Comparison of ENCODE assay signal across 1 cellular context in the genomic region with DNA sequence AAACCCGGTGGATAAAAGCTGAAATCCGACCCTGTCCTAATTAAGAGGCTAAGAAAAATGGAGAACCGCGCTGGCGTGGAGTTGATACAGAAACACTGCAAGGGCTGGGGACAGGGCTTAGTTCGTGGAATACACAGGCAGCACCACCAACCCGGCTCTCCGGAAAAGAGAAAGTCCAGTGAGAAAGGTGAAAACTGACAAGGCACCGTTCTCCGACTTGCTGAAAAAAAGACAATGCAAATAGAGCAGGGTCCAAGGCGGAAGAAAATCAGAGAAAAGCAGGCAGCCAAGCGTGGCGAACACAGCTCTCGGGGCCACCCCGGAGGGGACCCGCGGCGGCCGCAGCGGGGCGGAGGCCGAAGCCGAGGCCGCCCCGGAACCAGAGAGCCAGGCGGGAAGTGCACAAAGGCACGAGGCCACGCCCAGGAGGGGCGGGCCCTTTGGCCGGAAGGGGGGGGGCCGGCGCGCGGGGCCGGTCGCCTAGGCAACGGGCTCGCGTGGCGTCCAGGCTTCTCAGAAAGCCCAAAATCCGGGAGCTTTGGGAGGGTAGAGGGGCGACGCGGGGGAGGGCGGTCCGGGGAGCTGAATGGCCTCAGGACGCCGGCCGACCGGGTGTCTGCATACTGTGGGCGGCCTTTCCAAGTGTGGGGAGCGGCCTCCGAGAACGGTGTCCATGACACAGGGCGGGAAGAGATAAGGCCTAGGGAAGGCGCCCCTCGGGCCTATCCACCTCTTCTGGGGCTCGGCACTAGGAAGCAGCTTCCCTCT.
TF ChIP-seq lines count a peak whose summit lies in the region.

No MANE protein-coding gene starts in this region.

TF ChIP-seq in HepG2, 621 proteins besides CTCF, POLR2A, EP300 and RAD21 (continued from another document and continues in another):
- TF ChIP-seq POLR2AphosphoS2 (IDR thresholded peaks at IDR 0.05; ENCODE audit: low read depth, low read length) = no peak
- no peak for TF ChIP-seq NONO (IDR thresholded peaks at IDR 0.05)
- peak; percentile 76 for TF ChIP-seq NONO (CRISPR knock-in tag; conservative IDR thresholded peaks at IDR 0.05)
- TF ChIP-seq, protein P1, sequence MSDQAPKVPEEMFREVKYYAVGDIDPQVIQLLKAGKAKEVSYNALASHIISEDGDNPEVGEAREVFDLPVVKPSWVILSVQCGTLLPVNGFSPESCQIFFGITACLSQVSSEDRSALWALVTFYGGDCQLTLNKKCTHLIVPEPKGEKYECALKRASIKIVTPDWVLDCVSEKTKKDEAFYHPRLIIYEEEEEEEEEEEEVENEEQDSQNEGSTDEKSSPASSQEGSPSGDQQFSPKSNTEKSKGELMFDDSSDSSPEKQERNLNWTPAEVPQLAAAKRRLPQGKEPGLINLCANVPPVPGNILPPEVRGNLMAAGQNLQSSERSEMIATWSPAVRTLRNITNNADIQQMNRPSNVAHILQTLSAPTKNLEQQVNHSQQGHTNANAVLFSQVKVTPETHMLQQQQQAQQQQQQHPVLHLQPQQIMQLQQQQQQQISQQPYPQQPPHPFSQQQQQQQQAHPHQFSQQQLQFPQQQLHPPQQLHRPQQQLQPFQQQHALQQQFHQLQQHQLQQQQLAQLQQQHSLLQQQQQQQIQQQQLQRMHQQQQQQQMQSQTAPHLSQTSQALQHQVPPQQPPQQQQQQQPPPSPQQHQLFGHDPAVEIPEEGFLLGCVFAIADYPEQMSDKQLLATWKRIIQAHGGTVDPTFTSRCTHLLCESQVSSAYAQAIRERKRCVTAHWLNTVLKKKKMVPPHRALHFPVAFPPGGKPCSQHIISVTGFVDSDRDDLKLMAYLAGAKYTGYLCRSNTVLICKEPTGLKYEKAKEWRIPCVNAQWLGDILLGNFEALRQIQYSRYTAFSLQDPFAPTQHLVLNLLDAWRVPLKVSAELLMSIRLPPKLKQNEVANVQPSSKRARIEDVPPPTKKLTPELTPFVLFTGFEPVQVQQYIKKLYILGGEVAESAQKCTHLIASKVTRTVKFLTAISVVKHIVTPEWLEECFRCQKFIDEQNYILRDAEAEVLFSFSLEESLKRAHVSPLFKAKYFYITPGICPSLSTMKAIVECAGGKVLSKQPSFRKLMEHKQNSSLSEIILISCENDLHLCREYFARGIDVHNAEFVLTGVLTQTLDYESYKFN (CRISPR knock-in tag; conservative IDR thresholded peaks at IDR 0.05) = peak; percentile 42; the same call in 1 of the 2 replicates
- TF ChIP-seq ZMAT3 (CRISPR knock-in tag; conservative IDR thresholded peaks at IDR 0.05) = peak; percentile 30; the same call in 1 of the 2 replicates
- TF ChIP-seq TSC22D2 (CRISPR knock-in tag; IDR thresholded peaks at IDR 0.05; ENCODE audit: borderline replicate concordance) = no peak
- no peak for TF ChIP-seq ZFP36L2 (CRISPR knock-in tag; IDR thresholded peaks at IDR 0.05)
- no peak for TF ChIP-seq SCMH1 (CRISPR knock-in tag; IDR thresholded peaks at IDR 0.05; ENCODE audit: borderline replicate concordance)
- TF ChIP-seq, protein P2, sequence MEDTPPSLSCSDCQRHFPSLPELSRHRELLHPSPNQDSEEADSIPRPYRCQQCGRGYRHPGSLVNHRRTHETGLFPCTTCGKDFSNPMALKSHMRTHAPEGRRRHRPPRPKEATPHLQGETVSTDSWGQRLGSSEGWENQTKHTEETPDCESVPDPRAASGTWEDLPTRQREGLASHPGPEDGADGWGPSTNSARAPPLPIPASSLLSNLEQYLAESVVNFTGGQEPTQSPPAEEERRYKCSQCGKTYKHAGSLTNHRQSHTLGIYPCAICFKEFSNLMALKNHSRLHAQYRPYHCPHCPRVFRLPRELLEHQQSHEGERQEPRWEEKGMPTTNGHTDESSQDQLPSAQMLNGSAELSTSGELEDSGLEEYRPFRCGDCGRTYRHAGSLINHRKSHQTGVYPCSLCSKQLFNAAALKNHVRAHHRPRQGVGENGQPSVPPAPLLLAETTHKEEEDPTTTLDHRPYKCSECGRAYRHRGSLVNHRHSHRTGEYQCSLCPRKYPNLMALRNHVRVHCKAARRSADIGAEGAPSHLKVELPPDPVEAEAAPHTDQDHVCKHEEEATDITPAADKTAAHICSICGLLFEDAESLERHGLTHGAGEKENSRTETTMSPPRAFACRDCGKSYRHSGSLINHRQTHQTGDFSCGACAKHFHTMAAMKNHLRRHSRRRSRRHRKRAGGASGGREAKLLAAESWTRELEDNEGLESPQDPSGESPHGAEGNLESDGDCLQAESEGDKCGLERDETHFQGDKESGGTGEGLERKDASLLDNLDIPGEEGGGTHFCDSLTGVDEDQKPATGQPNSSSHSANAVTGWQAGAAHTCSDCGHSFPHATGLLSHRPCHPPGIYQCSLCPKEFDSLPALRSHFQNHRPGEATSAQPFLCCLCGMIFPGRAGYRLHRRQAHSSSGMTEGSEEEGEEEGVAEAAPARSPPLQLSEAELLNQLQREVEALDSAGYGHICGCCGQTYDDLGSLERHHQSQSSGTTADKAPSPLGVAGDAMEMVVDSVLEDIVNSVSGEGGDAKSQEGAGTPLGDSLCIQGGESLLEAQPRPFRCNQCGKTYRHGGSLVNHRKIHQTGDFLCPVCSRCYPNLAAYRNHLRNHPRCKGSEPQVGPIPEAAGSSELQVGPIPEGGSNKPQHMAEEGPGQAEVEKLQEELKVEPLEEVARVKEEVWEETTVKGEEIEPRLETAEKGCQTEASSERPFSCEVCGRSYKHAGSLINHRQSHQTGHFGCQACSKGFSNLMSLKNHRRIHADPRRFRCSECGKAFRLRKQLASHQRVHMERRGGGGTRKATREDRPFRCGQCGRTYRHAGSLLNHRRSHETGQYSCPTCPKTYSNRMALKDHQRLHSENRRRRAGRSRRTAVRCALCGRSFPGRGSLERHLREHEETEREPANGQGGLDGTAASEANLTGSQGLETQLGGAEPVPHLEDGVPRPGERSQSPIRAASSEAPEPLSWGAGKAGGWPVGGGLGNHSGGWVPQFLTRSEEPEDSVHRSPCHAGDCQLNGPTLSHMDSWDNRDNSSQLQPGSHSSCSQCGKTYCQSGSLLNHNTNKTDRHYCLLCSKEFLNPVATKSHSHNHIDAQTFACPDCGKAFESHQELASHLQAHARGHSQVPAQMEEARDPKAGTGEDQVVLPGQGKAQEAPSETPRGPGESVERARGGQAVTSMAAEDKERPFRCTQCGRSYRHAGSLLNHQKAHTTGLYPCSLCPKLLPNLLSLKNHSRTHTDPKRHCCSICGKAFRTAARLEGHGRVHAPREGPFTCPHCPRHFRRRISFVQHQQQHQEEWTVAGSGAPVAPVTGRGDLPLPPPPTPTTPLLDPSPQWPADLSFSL (CRISPR knock-in tag; IDR thresholded peaks at IDR 0.05) = no peak
- TF ChIP-seq MXD4 (CRISPR knock-in tag; IDR thresholded peaks at IDR 0.05) = peak; percentile 61; the same call in 1 of the 2 replicates
- TF ChIP-seq ETV5 (CRISPR knock-in tag; IDR thresholded peaks at IDR 0.05; ENCODE audit: borderline replicate concordance) = peak; percentile 77; the same call in 1 of the 2 replicates
- TF ChIP-seq ZFX (CRISPR knock-in tag; IDR thresholded peaks at IDR 0.05; ENCODE audit: low read depth) = peak; percentile 41; the same call in 1 of the 2 replicates
- TF ChIP-seq, protein P3, sequence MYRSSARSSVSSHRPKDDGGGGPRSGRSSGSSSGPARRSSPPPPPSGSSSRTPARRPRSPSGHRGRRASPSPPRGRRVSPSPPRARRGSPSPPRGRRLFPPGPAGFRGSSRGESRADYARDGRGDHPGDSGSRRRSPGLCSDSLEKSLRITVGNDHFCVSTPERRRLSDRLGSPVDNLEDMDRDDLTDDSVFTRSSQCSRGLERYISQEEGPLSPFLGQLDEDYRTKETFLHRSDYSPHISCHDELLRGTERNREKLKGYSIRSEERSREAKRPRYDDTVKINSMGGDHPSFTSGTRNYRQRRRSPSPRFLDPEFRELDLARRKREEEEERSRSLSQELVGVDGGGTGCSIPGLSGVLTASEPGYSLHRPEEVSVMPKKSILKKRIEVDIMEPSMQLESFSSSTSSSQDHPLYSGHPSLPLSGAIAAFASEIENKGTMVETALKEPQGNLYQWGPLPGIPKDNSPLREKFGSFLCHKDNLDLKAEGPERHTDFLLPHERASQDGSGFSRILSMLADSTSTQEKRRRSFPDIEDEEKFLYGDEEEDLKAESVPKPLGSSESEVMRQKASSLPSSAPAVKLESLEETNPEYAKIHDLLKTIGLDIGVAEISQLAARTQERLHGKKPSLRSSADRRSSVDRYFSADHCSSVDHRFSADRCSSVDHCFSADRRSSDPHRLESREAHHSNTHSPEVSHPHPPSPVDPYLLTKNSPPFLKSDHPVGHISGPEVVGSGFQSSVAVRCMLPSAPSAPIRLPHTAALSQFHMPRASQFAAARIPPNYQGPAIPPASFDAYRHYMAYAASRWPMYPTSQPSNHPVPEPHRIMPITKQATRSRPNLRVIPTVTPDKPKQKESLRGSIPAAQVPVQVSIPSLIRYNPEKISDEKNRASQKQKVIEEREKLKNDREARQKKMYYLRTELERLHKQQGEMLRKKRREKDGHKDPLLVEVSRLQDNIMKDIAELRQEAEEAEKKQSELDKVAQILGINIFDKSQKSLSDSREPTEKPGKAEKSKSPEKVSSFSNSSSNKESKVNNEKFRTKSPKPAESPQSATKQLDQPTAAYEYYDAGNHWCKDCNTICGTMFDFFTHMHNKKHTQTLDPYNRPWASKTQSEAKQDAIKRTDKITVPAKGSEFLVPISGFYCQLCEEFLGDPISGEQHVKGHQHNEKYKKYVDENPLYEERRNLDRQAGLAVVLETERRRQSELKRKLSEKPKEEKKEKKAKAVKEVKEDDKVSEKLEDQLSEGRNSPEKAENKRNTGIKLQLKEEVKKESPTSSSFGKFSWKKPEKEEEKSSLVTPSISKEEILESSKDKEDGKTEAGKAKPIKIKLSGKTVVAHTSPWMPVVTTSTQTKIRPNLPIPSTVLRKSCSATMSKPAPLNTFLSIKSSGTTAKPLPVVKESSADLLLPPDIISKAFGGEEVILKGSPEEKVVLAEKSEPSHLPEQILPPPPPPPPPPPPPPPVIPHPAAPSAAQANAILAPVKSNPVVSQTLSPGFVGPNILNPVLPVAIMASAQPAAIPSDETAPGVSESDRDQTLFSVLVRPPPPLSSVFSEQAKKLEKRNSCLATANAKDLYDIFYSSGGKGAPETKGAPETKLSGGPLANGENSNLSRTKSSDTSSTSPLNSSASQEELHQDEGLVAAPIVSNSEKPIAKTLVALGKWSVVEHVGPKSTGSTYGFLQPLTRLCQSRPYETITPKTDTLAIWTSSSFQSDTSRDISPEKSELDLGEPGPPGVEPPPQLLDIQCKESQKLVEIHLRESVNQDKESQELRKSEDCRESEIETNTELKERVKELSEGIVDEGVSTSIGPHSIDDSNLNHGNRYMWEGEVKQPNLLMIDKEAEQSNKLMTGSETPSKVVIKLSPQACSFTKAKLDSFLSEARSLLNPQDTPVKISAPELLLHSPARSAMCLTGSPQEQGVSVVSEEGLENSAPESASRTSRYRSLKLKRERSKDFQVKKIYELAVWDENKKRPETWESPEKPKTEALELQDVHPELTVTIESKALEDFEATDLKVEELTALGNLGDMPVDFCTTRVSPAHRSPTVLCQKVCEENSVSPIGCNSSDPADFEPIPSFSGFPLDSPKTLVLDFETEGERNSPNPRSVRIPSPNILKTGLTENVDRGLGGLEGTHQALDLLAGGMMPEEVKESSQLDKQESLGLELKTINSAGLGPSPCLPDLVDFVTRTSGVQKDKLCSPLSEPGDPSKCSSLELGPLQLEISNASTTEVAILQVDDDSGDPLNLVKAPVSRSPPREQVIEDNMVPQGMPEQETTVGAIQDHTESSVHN (CRISPR knock-in tag; IDR thresholded peaks at IDR 0.05) = peak; percentile 53; the same call in 1 of the 2 replicates
- TF ChIP-seq, protein P4, sequence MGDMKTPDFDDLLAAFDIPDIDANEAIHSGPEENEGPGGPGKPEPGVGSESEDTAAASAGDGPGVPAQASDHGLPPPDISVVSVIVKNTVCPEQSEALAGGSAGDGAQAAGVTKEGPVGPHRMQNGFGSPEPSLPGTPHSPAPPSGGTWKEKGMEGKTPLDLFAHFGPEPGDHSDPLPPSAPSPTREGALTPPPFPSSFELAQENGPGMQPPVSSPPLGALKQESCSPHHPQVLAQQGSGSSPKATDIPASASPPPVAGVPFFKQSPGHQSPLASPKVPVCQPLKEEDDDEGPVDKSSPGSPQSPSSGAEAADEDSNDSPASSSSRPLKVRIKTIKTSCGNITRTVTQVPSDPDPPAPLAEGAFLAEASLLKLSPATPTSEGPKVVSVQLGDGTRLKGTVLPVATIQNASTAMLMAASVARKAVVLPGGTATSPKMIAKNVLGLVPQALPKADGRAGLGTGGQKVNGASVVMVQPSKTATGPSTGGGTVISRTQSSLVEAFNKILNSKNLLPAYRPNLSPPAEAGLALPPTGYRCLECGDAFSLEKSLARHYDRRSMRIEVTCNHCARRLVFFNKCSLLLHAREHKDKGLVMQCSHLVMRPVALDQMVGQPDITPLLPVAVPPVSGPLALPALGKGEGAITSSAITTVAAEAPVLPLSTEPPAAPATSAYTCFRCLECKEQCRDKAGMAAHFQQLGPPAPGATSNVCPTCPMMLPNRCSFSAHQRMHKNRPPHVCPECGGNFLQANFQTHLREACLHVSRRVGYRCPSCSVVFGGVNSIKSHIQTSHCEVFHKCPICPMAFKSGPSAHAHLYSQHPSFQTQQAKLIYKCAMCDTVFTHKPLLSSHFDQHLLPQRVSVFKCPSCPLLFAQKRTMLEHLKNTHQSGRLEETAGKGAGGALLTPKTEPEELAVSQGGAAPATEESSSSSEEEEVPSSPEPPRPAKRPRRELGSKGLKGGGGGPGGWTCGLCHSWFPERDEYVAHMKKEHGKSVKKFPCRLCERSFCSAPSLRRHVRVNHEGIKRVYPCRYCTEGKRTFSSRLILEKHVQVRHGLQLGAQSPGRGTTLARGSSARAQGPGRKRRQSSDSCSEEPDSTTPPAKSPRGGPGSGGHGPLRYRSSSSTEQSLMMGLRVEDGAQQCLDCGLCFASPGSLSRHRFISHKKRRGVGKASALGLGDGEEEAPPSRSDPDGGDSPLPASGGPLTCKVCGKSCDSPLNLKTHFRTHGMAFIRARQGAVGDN (CRISPR knock-in tag; IDR thresholded peaks at IDR 0.05) = peak; percentile 59
- TF ChIP-seq, protein P5, sequence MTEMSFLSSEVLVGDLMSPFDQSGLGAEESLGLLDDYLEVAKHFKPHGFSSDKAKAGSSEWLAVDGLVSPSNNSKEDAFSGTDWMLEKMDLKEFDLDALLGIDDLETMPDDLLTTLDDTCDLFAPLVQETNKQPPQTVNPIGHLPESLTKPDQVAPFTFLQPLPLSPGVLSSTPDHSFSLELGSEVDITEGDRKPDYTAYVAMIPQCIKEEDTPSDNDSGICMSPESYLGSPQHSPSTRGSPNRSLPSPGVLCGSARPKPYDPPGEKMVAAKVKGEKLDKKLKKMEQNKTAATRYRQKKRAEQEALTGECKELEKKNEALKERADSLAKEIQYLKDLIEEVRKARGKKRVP (CRISPR knock-in tag; IDR thresholded peaks at IDR 0.05) = peak in 1 of 2 experiments; percentile 41; a peak in 1 of 4 replicates
- TF ChIP-seq GATA4 (IDR thresholded peaks at IDR 0.05; ENCODE audit: borderline replicate concordance, low read depth) = peak; percentile 18; the same call in 1 of the 2 replicates
- no peak; the same call in 1 of the 2 replicates for TF ChIP-seq ZIK1 (CRISPR knock-in tag; IDR thresholded peaks at IDR 0.05; ENCODE audit: borderline replicate concordance, low read depth)
- peak; percentile 12; the same call in 1 of the 2 replicates for TF ChIP-seq ZNF614 (CRISPR knock-in tag; IDR thresholded peaks at IDR 0.05; ENCODE audit: borderline replicate concordance)
- peak; percentile 22; the same call in 1 of the 2 replicates for TF ChIP-seq YEATS2 (CRISPR knock-in tag; IDR thresholded peaks at IDR 0.05; ENCODE audit: borderline replicate concordance)
